ENCODE assay signal across 8 cellular contexts in the genomic region with DNA sequence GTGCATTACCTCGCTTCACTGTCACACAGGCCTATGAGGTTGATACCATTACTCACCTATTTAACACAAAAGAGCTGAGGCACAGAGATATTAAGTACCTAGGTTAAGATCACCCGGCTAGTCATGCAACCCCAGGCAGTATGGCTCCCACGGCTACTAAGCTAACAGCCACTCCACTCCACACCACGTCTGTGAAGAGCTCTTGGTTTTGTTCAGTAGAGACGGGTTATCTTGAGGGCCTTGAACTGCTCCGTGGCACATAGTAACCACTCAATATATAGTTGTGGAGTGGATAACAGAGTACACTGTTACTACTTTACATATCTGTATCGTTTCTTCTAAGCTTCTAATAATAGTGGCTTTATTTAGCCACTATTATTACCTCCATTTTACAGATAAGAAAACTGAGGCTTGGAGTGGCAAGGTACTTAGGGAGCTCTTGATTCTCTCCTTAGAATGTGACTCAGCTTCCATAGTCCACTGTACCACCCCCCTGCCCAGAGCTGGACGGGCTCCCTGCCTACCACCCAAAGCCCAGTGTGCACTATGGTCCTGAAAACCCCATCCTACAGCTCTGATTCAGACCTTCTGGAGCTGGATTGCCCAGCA. TPM values are rescaled to one million over a fixed set of nuclear protein-coding genes. Genes with fewer than 3 reads are reported as not detected.
DNase-seq lines count a peak whose midpoint lies in the region; ATAC-seq and TF ChIP-seq lines count a peak whose summit lies in the region.

No MANE protein-coding gene starts in this region.

- peak overlapping the region; percentile 65 for H3K27ac Mint-ChIP-seq in activated CD4-positive, alpha-beta T cell treated with anti-CD3 and anti-CD28 coated beads, Interleukin-2, amount 10 ng/mL, durations not matched to agents 24 days and 14 days
- H3K27ac Mint-ChIP-seq in activated naive CD8-positive, alpha-beta T cell = peak overlapping the region; percentile 66

- H3K4me3 Mint-ChIP-seq in activated CD4-positive, alpha-beta T cell treated with anti-CD3 and anti-CD28 coated beads, Interleukin-2, amount 10 ng/mL, durations not matched to agents 24 days and 14 days = peak overlapping the region; percentile 83
- H3K4me3 Mint-ChIP-seq in activated naive CD8-positive, alpha-beta T cell = peak overlapping the region; percentile 88

- ATAC-seq in HG02840 (IDR thresholded peaks at IDR 0.05; ENCODE audit: low FRiP score, unreplicated experiment) = no peak

- H3K27ac ChIP-seq in suprapubic skin = peak overlapping the region; percentile 84

- no peak for TF ChIP-seq POLR2A in suprapubic skin (IDR thresholded peaks at IDR 0.05)

- H3K4me3 ChIP-seq in kidney epithelial cell (ENCODE audit: low read depth, low read length) = peak overlapping the region; percentile 72
- H3K4me3 ChIP-seq in suprapubic skin = peak overlapping the region; percentile 79

- no peaks in the 10 kb centered on the region for H3K9me3 ChIP-seq in suprapubic skin

- intact Hi-C loops in activated CD4-positive, alpha-beta T cell treated with anti-CD3 and anti-CD28 coated beads, Interleukin-2, amount 10 ng/mL, durations not matched to agents 24 days and 14 days (cut with micrococcal nuclease) = loop anchor here (1.0 to 5.0 kb wide), 4 partner anchors 61 to 136 kb away; a partner anchor contains a TSS

- peaks cover 10% of the 10 kb centered on the region for H3K4me1 Mint-ChIP-seq in activated CD4-positive, alpha-beta T cell treated with anti-CD3 and anti-CD28 coated beads, Interleukin-2, amount 10 ng/mL, durations not matched to agents 24 days and 14 days
- H3K4me1 Mint-ChIP-seq in activated naive CD8-positive, alpha-beta T cell (ENCODE audit: low read depth) = peaks cover 30% of the 10 kb centered on the region

- H3K27me3 ChIP-seq in kidney epithelial cell (ENCODE audit: control insufficient read depth, insufficient read depth, low read length) (no peaks in the 10 kb centered on the region), suprapubic skin (no peaks in the 10 kb centered on the region)

- TF ChIP-seq CTCF in kidney epithelial cell (IDR thresholded peaks at IDR 0.05; ENCODE audit: insufficient read depth, low read length, poor library complexity, severe bottlenecking) (no peak), suprapubic skin (IDR thresholded peaks at IDR 0.05) (no peak)

- peaks cover 18% of the 10 kb centered on the region for H3K4me1 ChIP-seq in suprapubic skin

- TF ChIP-seq EP300 in suprapubic skin (IDR thresholded peaks at IDR 0.05) = no peak

- no peak for DNase-seq in activated CD4-positive, alpha-beta T cell treated with anti-CD3 and anti-CD28 coated beads, Interleukin-2, amount 10 ng/mL, durations not matched to agents 24 days and 14 days
- DNase-seq in activated CD4-positive, alpha-beta T cell treated with anti-CD3 and anti-CD28 coated beads, Interleukin-2, amount 50 U/mL, for 1 hour = no peak
- no peak for DNase-seq in kidney epithelial cell (ENCODE audit: low read depth)
- no peak for DNase-seq in suprapubic skin (ENCODE audit: low spot score in 2 of 2)
- DNase-seq in A172 (ENCODE audit: low spot score) = no peak
- DNase-seq in stimulated activated naive CD4-positive, alpha-beta T cell treated with Interleukin-2 at 50 U/mL for 16 hours (lab: John Stamatoyannopoulos, UW) = no peak

- 59% methylated on average over 8 of the region's 8 CpGs for WGBS in suprapubic skin

- peaks cover 7% of the 10 kb centered on the region for H3K27me3 Mint-ChIP-seq in activated CD4-positive, alpha-beta T cell treated with anti-CD3 and anti-CD28 coated beads, Interleukin-2, amount 10 ng/mL, durations not matched to agents 24 days and 14 days
- no peaks in the 10 kb centered on the region for H3K27me3 Mint-ChIP-seq in activated naive CD8-positive, alpha-beta T cell

- H3K36me3 ChIP-seq in kidney epithelial cell (ENCODE audit: control insufficient read depth, insufficient read depth, low read length) (no peaks in the 10 kb centered on the region), suprapubic skin (peaks cover 2% of the 10 kb centered on the region)

- H3K9me3 Mint-ChIP-seq in activated CD4-positive, alpha-beta T cell treated with anti-CD3 and anti-CD28 coated beads, Interleukin-2, amount 10 ng/mL, durations not matched to agents 24 days and 14 days = no peaks in the 10 kb centered on the region
- H3K9me3 Mint-ChIP-seq in activated naive CD8-positive, alpha-beta T cell (ENCODE audit: low read depth) = no peaks in the 10 kb centered on the region

- H3K36me3 Mint-ChIP-seq in activated CD4-positive, alpha-beta T cell treated with anti-CD3 and anti-CD28 coated beads, Interleukin-2, amount 10 ng/mL, durations not matched to agents 24 days and 14 days (ENCODE audit: low read depth) = no peaks in the 10 kb centered on the region
- no peaks in the 10 kb centered on the region for H3K36me3 Mint-ChIP-seq in activated naive CD8-positive, alpha-beta T cell

RNA-seq across cellular contexts. Expression of a gene that starts 1.0 kb away (rescaled TPM):
- 0.92 and 1.4 TPM in 2 replicates for total RNA-seq in activated CD4-positive, alpha-beta T cell treated with anti-CD3 and anti-CD28 coated beads, Interleukin-2, amount 10 ng/mL, durations not matched to agents 24 days and 14 days
- total RNA-seq in kidney epithelial cell (7.8 and 9.5 TPM in 2 replicates), suprapubic skin (10 to 100 TPM; 17.5 to 25.0 (median 19.9) TPM)
- total RNA-seq in A172 (2014; rRNA removed; shearing (Covaris generic)) = 12.4 and 12.5 TPM in 2 replicates
